Comparison of ENCODE assay signal across 8 cellular contexts in the genomic region with DNA sequence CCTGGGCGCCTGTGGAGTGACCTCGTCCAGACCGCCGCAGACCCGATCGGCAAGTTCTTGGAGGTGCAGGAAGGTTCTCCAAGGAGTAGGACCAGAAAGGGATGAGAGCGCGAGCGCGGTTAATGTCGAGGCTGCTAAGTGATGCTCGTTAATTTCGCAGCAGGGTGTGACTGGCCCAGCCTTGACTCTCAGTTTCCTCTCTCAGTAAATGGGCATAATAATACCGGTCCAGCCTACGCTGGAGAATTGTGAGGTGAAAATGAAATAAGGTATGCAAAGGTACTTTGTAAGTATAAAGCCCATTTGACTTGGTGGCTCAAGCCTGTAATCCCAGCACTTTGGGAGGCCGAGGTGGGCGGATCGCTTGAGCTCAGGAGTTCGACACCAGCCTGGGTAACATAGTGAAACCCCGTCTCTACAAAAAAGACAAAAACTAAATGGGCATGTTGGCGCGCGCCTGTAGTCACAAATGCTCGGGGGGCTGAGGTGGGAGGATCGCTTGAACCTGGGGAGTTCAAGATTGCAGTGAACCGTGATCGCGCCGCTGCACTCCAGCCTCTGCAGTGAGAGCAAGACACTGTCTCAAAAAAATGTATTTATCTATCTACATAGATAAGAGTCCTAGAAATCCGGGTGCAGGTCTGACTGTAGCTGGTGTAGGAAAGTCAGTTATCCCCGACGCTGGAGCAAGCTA. TPM values are rescaled to one million over a fixed set of nuclear protein-coding genes. Genes with fewer than 3 reads are reported as not detected.
DNase-seq lines count a peak whose midpoint lies in the region; ATAC-seq and TF ChIP-seq lines count a peak whose summit lies in the region.

No MANE protein-coding gene starts in this region.

- ATAC-seq in HG02763 (IDR thresholded peaks at IDR 0.05; ENCODE audit: unreplicated experiment) (peak; percentile 12), GM18517 (IDR thresholded peaks at IDR 0.05; ENCODE audit: unreplicated experiment) (no peak)
- peak; percentile 29 for ATAC-seq in activated CD8-positive, alpha-beta T cell treated with anti-CD3 and anti-CD28 coated beads for 36 hours

- intact Hi-C loops in Caco-2 (cut with micrococcal nuclease; ENCODE audit: unreplicated experiment), result no loop called here
- intact Hi-C loops in activated CD8-positive, alpha-beta T cell treated with anti-CD3 and anti-CD28 coated beads for 36 hours (cut with micrococcal nuclease), result no loop called here

- H3K4me3 ChIP-seq in Caco-2 (ENCODE audit: low read depth, low read length) (peak overlapping the region; percentile 88), right atrium auricular region (peak overlapping the region; percentile 88 to 94), skeletal muscle tissue (ENCODE audit: low read length in 3 of 3) (peak overlapping the region; percentile 74 to 96 (median 90))

- H3K4me1 Mint-ChIP-seq in Caco-2 (ENCODE audit: low read depth, unreplicated experiment), result peaks cover 37% of the 10 kb centered on the region
- peaks cover 41% of the 10 kb centered on the region for H3K4me1 Mint-ChIP-seq in activated CD8-positive, alpha-beta T cell treated with anti-CD3 and anti-CD28 coated beads for 36 hours (ENCODE audit: low read depth)

- H3K36me3 Mint-ChIP-seq in Caco-2 (ENCODE audit: insufficient read depth, unreplicated experiment), result peaks cover 8% of the 10 kb centered on the region
- H3K36me3 Mint-ChIP-seq in activated CD8-positive, alpha-beta T cell treated with anti-CD3 and anti-CD28 coated beads for 36 hours (ENCODE audit: low read depth), result no peaks in the 10 kb centered on the region

- H3K4me1 ChIP-seq in Caco-2 (peaks cover 21% of the 10 kb centered on the region), right atrium auricular region (peaks cover 0 to 28% of the 10 kb centered on the region in 2 donors), skeletal muscle tissue (ENCODE audit: control insufficient read depth in 3 of 3, insufficient read depth in 3 of 3, low read length in 3 of 3) (peaks cover 10 to 23% (median 18%) of the 10 kb centered on the region in 3 donors)

- H3K27me3 Mint-ChIP-seq in Caco-2 (ENCODE audit: insufficient read depth, unreplicated experiment), result no peaks in the 10 kb centered on the region
- no peaks in the 10 kb centered on the region for H3K27me3 Mint-ChIP-seq in activated CD8-positive, alpha-beta T cell treated with anti-CD3 and anti-CD28 coated beads for 36 hours

- CTCF ChIA-PET in Caco-2 (lab: Charles Lee), result no interaction called here
- CTCF ChIA-PET in activated CD8-positive, alpha-beta T cell treated with anti-CD3 and anti-CD28 coated beads for 36 hours (lab: Charles Lee), result interaction anchor here (1.0 kb wide), 1 partner anchor 70 kb away, joined by 4 read pairs; no protein-coding TSS in a partner anchor

- peak in 1 of 2 experiments; percentile 68 for DNase-seq in Caco-2
- DNase-seq in activated CD8-positive, alpha-beta T cell treated with anti-CD3 and anti-CD28 coated beads for 36 hours, result no peak
- no peak for DNase-seq in right atrium auricular region (ENCODE audit: low spot score)
- no peak for DNase-seq in cortex of kidney (lab: John Stamatoyannopoulos, UW)
- no peak for DNase-seq in H4 (ENCODE audit: low spot score)

- peak overlapping the region; percentile 92 to 94 (median 93) for H3K9ac ChIP-seq in skeletal muscle tissue (ENCODE audit: low read depth in 1 of 3, low read length in 3 of 3)

- H3K27ac Mint-ChIP-seq in Caco-2 (ENCODE audit: unreplicated experiment), result peak overlapping the region; percentile 85
- peak overlapping the region; percentile 93 for H3K27ac Mint-ChIP-seq in activated CD8-positive, alpha-beta T cell treated with anti-CD3 and anti-CD28 coated beads for 36 hours

- H3K9me3 ChIP-seq in Caco-2 (no peaks in the 10 kb centered on the region), right atrium auricular region (no peaks in the 10 kb centered on the region), skeletal muscle tissue (ENCODE audit: control insufficient read depth in 3 of 3, low read length in 3 of 3) (no peaks in the 10 kb centered on the region)

- TF ChIP-seq CTCF in Caco-2 (IDR thresholded peaks at IDR 0.05; ENCODE audit: insufficient read depth in 1 of 2, low read depth in 1 of 2, low read length in 1 of 2, severe bottlenecking in 1 of 2, unreplicated experiment in 1 of 2) (no peak), right atrium auricular region (IDR thresholded peaks at IDR 0.05) (no peak)
- TF ChIP-seq CTCF in activated CD8-positive, alpha-beta T cell treated with anti-CD3 and anti-CD28 coated beads for 36 hours (IDR thresholded peaks at IDR 0.05), result no peak

- H3K4me3 Mint-ChIP-seq in Caco-2 (ENCODE audit: unreplicated experiment), result peak overlapping the region; percentile 83
- peak overlapping the region; percentile 86 for H3K4me3 Mint-ChIP-seq in activated CD8-positive, alpha-beta T cell treated with anti-CD3 and anti-CD28 coated beads for 36 hours

- POLR2A ChIA-PET in Caco-2 (lab: Charles Lee), result no interaction called here
- POLR2A ChIA-PET in activated CD8-positive, alpha-beta T cell treated with anti-CD3 and anti-CD28 coated beads for 36 hours (lab: Charles Lee), result interaction anchor here (1.0 to 2.2 kb wide), 4 partner anchors 10 to 63 kb away, joined by 3 to 6 read pairs (median 4); partner anchors contain the start of gene GLO1

- no peaks in the 10 kb centered on the region for H3K9me3 Mint-ChIP-seq in Caco-2 (ENCODE audit: unreplicated experiment)
- no peaks in the 10 kb centered on the region for H3K9me3 Mint-ChIP-seq in activated CD8-positive, alpha-beta T cell treated with anti-CD3 and anti-CD28 coated beads for 36 hours

- H3K27ac ChIP-seq in right atrium auricular region (peak overlapping the region; percentile 95 to 98), skeletal muscle tissue (ENCODE audit: low read depth, low read length) (peak overlapping the region; percentile 87)

- BruUV-seq in Caco-2 (replicated peaks; lab: Mats Ljungman, UMichigan), result TSS peak; percentile 46

- no peaks in the 10 kb centered on the region for H3K27me3 ChIP-seq in Caco-2 (replicated peaks; ENCODE audit: control insufficient read depth, insufficient read depth, low read length)
- no peaks in the 10 kb centered on the region for H3K27me3 ChIP-seq in right atrium auricular region
- H3K27me3 ChIP-seq in skeletal muscle tissue (ENCODE audit: control insufficient read depth in 3 of 3, insufficient read depth in 3 of 3, low read length in 3 of 3), result no peaks in the 10 kb centered on the region

- H3K36me3 ChIP-seq in Caco-2 (ENCODE audit: control insufficient read depth, insufficient read depth, low read length) (no peaks in the 10 kb centered on the region), right atrium auricular region (no peaks in the 10 kb centered on the region), skeletal muscle tissue (ENCODE audit: control insufficient read depth in 3 of 3, insufficient read depth in 3 of 3, low read length in 3 of 3) (no peaks in the 10 kb centered on the region)

RNA-seq across cellular contexts. Expression of gene BTBD9, which starts 0.6 kb away (rescaled TPM):
- 19.0 and 19.6 TPM in 2 replicates for total RNA-seq in Caco-2 (2022)
- total RNA-seq in activated CD8-positive, alpha-beta T cell treated with anti-CD3 and anti-CD28 coated beads for 36 hours, result 1 to 10 TPM; 6.2 to 6.4 TPM
- total RNA-seq in right atrium auricular region, result 10 to 100 TPM; 14.2 to 18.2 TPM
- 17.2 TPM for total RNA-seq in skeletal muscle tissue
- total RNA-seq in H4 (2014; rRNA removed; shearing (Covaris generic)), result 7.1 and 10.1 TPM in 2 replicates
